ENCODE assay signal across 12 cellular contexts in the genomic region with DNA sequence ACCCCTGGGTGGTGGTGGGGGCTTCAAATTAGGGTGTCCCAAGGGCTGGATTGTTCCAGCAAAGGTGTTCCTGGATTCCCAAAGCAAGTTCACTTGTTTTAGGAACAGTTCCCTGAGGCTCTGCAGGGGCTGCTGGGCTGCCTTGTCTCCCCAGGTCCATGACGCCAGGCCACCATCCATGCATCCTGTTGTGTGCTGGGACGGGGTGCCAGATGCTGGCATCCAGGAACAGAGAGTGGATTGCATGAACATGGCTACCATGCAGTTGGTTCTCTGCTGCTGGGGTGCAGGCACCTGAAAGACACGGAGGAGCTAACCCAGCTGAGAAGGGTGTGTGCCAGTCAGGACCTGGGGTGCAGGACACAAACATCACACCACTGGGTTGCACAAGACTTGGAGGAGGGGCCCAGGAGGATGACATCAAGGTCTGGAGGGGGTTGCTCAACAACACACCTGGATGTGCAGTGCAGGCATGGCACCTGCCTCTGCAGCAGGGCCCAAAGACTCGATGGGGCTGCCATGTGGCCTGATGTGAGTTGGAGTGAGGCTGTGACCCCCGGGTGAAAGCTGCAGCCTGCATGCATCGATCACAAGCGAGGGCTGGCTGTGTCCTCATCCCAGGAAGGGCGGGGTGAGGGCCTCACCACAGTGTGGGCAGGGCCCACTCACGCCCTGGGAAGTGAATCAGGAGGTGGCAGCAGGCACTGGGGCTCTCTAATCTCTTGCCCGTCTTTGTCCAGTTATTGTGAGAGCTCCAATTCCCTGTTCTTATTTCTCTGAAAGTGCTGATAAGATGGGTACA.
A peak's percentile ranks its signal among the peaks of the same experiment; 100 is the strongest.
DNase-seq lines count a peak whose midpoint lies in the region; ATAC-seq and TF ChIP-seq lines count a peak whose summit lies in the region.
"Had no signal": no experiment of that assay in that cellular context is flagged by ENCODE, and none has a peak within 500 bp of the region (broad histone marks: within the 10 kb centered on the region; RNA-seq: fewer than 3 reads in every experiment).

No MANE protein-coding gene starts in this region.

- no peak overlapping the region for H2AFZ ChIP-seq in hepatocyte

- H3K4me2 ChIP-seq in hepatocyte = no peak overlapping the region

- TF ChIP-seq CTCF in VCaP (conservative IDR thresholded peaks at IDR 0.05) = no peak
- no peak for TF ChIP-seq CTCF in hepatocyte (IDR thresholded peaks at IDR 0.05; ENCODE audit: poor library complexity)
- no peak for TF ChIP-seq CTCF in GM10266 (IDR thresholded peaks at IDR 0.05; ENCODE audit: control insufficient read depth, insufficient read depth, low read depth, missing control alignments)
- no peak for TF ChIP-seq CTCF in sigmoid colon (IDR thresholded peaks at IDR 0.05)

- no peak for ATAC-seq in HG02798 (IDR thresholded peaks at IDR 0.05; ENCODE audit: poor library complexity, unreplicated experiment)

- no peaks in the 10 kb centered on the region for H3K9me3 ChIP-seq in hepatocyte (ENCODE audit: low read depth)
- H3K9me3 ChIP-seq in sigmoid colon = no peaks in the 10 kb centered on the region
- H3K9me3 ChIP-seq: BE2C had no signal

- H3K27ac ChIP-seq in VCaP (peak overlapping the region; percentile 9), hepatocyte (peak overlapping the region; percentile 62), sigmoid colon (no peak overlapping the region)

- H3K4me1 ChIP-seq in hepatocyte (ENCODE audit: insufficient read depth) (no peaks in the 10 kb centered on the region), sigmoid colon (no peaks in the 10 kb centered on the region)
- H3K4me1 ChIP-seq: BE2C had no signal

- WGBS in hepatocyte (ENCODE audit: low lambda C conversion rate, missing lambda C conversion rate) = 76% methylated on average over 10 of the region's 10 CpGs
- WGBS in sigmoid colon, 2 donors = 45 to 56% methylated on average over 10 of the region's 10 CpGs

- no peaks in the 10 kb centered on the region for H3K9me2 ChIP-seq in hepatocyte (replicated peaks; ENCODE audit: insufficient read depth)

- H3K4me3 ChIP-seq in hepatocyte (no peak overlapping the region), sigmoid colon (no peak overlapping the region)

- H3K36me3 ChIP-seq in hepatocyte (replicated peaks; ENCODE audit: insufficient read depth, low read depth) (no peaks in the 10 kb centered on the region), sigmoid colon (no peaks in the 10 kb centered on the region)
- H3K36me3 ChIP-seq: BE2C had no signal

- H3K27me3 ChIP-seq in hepatocyte (no peaks in the 10 kb centered on the region), sigmoid colon (peaks cover 0 to 7% (median 0%) of the 10 kb centered on the region in 3 donors)
- H3K27me3 ChIP-seq: BE2C had no signal

- H3K79me2 ChIP-seq in hepatocyte = no peaks in the 10 kb centered on the region

- peak; percentile 40 for DNase-seq in stimulated activated CD4-positive, alpha-beta T cell treated with anti-CD3 and anti-CD28 coated beads, Interleukin-15, amount 100 ng/mL, for 24 hours
- no peak for DNase-seq in stimulated activated CD4-positive, alpha-beta T cell treated with anti-CD3 and anti-CD28 coated beads, Interleukin-12 subunit alpha, Interleukin-12 subunit beta, amount 100 ng/mL, for 4 hours
- DNase-seq in hepatocyte (ENCODE audit: low spot score) (peak; percentile 44), SKM-1 (lab: John Stamatoyannopoulos, UW; ENCODE audit: unreplicated experiment) (no peak), GM10266 (ENCODE audit: extremely low spot score) (no peak), sigmoid colon (no peak)
- DNase-seq: BE2C, cerebellar nuclear complex, midbrain, NCI-H2171 treated with DMSO at 0.1 percent for 48 hours had no signal

- TF ChIP-seq EP300 in sigmoid colon (IDR thresholded peaks at IDR 0.05) = no peak

- TF ChIP-seq POLR2A in sigmoid colon (IDR thresholded peaks at IDR 0.05) = no peak

- intact Hi-C loops in sigmoid colon (cut with DNase I) = no loop called here

- H4K20me1 ChIP-seq in hepatocyte (ENCODE audit: insufficient read depth, poor library complexity, severe bottlenecking) = no peaks in the 10 kb centered on the region

Comparison
In these comparisons a context has a peak if more than half of its experiments do, and no peak if none do; other contexts are left out.
1. DNase-seq: peak in stimulated activated CD4-positive, alpha-beta T cell treated with anti-CD3 and anti-CD28 coated beads, Interleukin-15, amount 100 ng/mL, for 24 hours (single experiment) and hepatocyte (single experiment); none in stimulated activated CD4-positive, alpha-beta T cell treated with anti-CD3 and anti-CD28 coated beads, Interleukin-12 subunit alpha, Interleukin-12 subunit beta, amount 100 ng/mL, for 4 hours (single experiment), SKM-1 (single experiment), GM10266 (single experiment) and sigmoid colon (single experiment).
2. H3K27ac ChIP-seq: peak in VCaP (single experiment) and hepatocyte (single experiment); none in sigmoid colon (0 of 4).